26 cellular contexts compared by ENCODE assay signal in the genomic region with DNA sequence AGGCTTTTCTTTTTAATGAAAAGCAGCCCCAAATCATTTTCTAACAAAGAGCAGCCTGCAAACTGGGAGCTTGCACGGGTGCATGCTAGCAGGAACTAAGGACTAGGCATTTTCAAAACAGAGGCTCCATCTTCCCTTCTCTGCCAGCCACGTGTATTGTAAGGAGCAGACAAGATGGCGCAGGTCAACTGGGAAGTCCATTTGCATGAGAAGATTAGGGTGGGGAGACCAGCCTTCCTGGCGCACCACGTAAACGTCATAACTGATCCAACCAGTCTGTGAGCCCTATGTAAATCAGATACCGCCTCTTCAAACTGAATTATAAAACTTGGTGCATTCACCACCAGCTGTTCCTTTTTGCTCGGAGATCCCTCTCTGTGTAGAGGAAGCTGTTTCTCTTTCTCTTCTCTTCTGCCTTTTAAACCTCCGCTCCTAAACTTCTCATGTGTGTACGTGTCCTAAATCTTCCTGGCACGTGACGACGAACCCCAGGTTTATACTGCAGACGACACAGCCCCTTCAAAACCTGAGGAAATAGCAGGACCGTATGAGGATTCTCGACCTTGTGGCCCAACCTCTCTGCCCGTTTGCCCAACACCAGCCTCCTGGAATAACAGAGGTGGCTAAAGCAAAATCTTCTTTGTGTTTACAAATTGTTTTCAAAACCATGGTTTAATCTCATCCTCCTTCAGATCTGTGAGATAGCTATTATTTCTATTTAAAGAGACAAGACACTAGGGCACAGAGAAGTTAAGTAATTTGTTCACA. TPM values are rescaled to one million over a fixed set of nuclear protein-coding genes. Genes with fewer than 3 reads are reported as not detected.
DNase-seq lines count a peak whose midpoint lies in the region; ATAC-seq and TF ChIP-seq lines count a peak whose summit lies in the region.
"Had no signal": no experiment of that assay in that cellular context is flagged by ENCODE, and none has a peak within 500 bp of the region (broad histone marks: within the 10 kb centered on the region; RNA-seq: fewer than 3 reads in every experiment).

No MANE protein-coding gene starts in this region.

- H3K27ac ChIP-seq in naive thymus-derived CD4-positive, alpha-beta T cell (ENCODE audit: low read depth, low read length): no peak overlapping the region
- H3K27ac ChIP-seq: ascending aorta, right atrium auricular region, SJSA1 had no signal

- intact Hi-C loops in naive thymus-derived CD4-positive, alpha-beta T cell (cut with micrococcal nuclease): no loop called here

- no peaks in the 10 kb centered on the region for H3K36me3 Mint-ChIP-seq in WTC11
- H3K36me3 Mint-ChIP-seq in naive thymus-derived CD4-positive, alpha-beta T cell: no peaks in the 10 kb centered on the region
- H3K36me3 Mint-ChIP-seq: stimulated activated effector memory CD8-positive, alpha-beta T cell treated with anti-CD3 and anti-CD28 coated beads, Interleukin-12 subunit alpha, Interleukin-12 subunit beta, amount 100 ng/mL, for 72 hours had no signal

- H3K4me3 Mint-ChIP-seq in WTC11: no peak overlapping the region
- no peak overlapping the region for H3K4me3 Mint-ChIP-seq in naive thymus-derived CD4-positive, alpha-beta T cell
- H3K4me3 Mint-ChIP-seq: activated CD8-positive, alpha-beta T cell treated with anti-CD3 and anti-CD28 coated beads, Interleukin-2, amount 10 ng/mL, durations not matched to agents 7 days and 5 days; activated T-cell treated with anti-CD3 and anti-CD28 coated beads, Interleukin-2, amount 50 U/mL, for 4 hours; stimulated activated effector memory CD8-positive, alpha-beta T cell treated with anti-CD3 and anti-CD28 coated beads, Interleukin-12 subunit alpha, Interleukin-12 subunit beta, amount 100 ng/mL, for 72 hours had no signal

- CTCF ChIA-PET in WTC11 (lab: Charles Lee): interaction anchor here (1.1 kb wide), 1 partner anchor 25 kb away, joined by 4 read pairs; no protein-coding TSS in a partner anchor
- CTCF ChIA-PET in naive thymus-derived CD4-positive, alpha-beta T cell (lab: Charles Lee): no interaction called here

- H3K9me3 Mint-ChIP-seq in WTC11: no peaks in the 10 kb centered on the region
- no peaks in the 10 kb centered on the region for H3K9me3 Mint-ChIP-seq in naive thymus-derived CD4-positive, alpha-beta T cell
- H3K9me3 Mint-ChIP-seq: activated T-cell treated with anti-CD3 and anti-CD28 coated beads, Interleukin-2, amount 50 U/mL, for 4 hours; stimulated activated effector memory CD8-positive, alpha-beta T cell treated with anti-CD3 and anti-CD28 coated beads, Interleukin-12 subunit alpha, Interleukin-12 subunit beta, amount 100 ng/mL, for 72 hours had no signal

- no peaks in the 10 kb centered on the region for H3K36me3 ChIP-seq in neuron (ENCODE audit: insufficient read depth, low read length)
- no peaks in the 10 kb centered on the region for H3K36me3 ChIP-seq in naive thymus-derived CD4-positive, alpha-beta T cell (ENCODE audit: control insufficient read depth in 2 of 3, insufficient read depth in 3 of 3, low read length in 3 of 3)
- H3K36me3 ChIP-seq: ascending aorta, right atrium auricular region, SJSA1 had no signal

- H3K27ac Mint-ChIP-seq in WTC11: no peak overlapping the region
- H3K27ac Mint-ChIP-seq in naive thymus-derived CD4-positive, alpha-beta T cell: no peak overlapping the region
- H3K27ac Mint-ChIP-seq: activated CD8-positive, alpha-beta T cell treated with anti-CD3 and anti-CD28 coated beads, Interleukin-2, amount 10 ng/mL, durations not matched to agents 7 days and 5 days; stimulated activated effector memory CD8-positive, alpha-beta T cell treated with anti-CD3 and anti-CD28 coated beads, Interleukin-12 subunit alpha, Interleukin-12 subunit beta, amount 100 ng/mL, for 72 hours had no signal

- DNase-seq in DMS53 (lab: John Stamatoyannopoulos, UW) (peak; percentile 82), NCI-H146 (lab: John Stamatoyannopoulos, UW) (peak; percentile 95), WTC11 (ENCODE audit: low spot score) (no peak), HUDEP-2 (lab: John Stamatoyannopoulos, UW; ENCODE audit: unreplicated experiment in 76 of 76) (no peak)
- DNase-seq in naive thymus-derived CD4-positive, alpha-beta T cell: no peak
- DNase-seq: activated CD8-positive, alpha-beta T cell treated with anti-CD3 and anti-CD28 coated beads, Interleukin-2, amount 10 ng/mL, durations not matched to agents 7 days and 5 days; activated naive CD4-positive, alpha-beta T cell treated with anti-CD3 and anti-CD28 coated beads, Interleukin-2, amount 50 U/mL, for 16 hours; activated T-cell treated with anti-CD3 and anti-CD28 coated beads, Interleukin-2, amount 50 U/mL, for 4 hours; AML-193; cerebellar nuclear complex; COR-L47; effector CD8-positive, alpha-beta T cell; left ventricle myocardium superior; NCI-H1436 treated with DMSO at 0.1 percent for 48 hours; NCI-H446 treated with DMSO at 0.1 percent for 48 hours; nucleus accumbens; OCI-M1; T-helper 2 cell had no signal

- H3K4me1 Mint-ChIP-seq in WTC11: peaks cover 6% of the 10 kb centered on the region
- no peaks in the 10 kb centered on the region for H3K4me1 Mint-ChIP-seq in naive thymus-derived CD4-positive, alpha-beta T cell
- H3K4me1 Mint-ChIP-seq: stimulated activated effector memory CD8-positive, alpha-beta T cell treated with anti-CD3 and anti-CD28 coated beads, Interleukin-12 subunit alpha, Interleukin-12 subunit beta, amount 100 ng/mL, for 72 hours had no signal

- H3K4me3 ChIP-seq in neuron (ENCODE audit: low read length): no peak overlapping the region
- H3K4me3 ChIP-seq in naive thymus-derived CD4-positive, alpha-beta T cell (ENCODE audit: low read length): no peak overlapping the region
- H3K4me3 ChIP-seq: ascending aorta, right atrium auricular region, SJSA1 had no signal

- H3K27me3 Mint-ChIP-seq in WTC11 (ENCODE audit: low read depth): peaks cover 9% of the 10 kb centered on the region
- peaks cover 0 to 17% (median 7%) of the 10 kb centered on the region in 5 donors for H3K27me3 Mint-ChIP-seq in naive thymus-derived CD4-positive, alpha-beta T cell

- H3K4me1 ChIP-seq in neuron (ENCODE audit: insufficient read depth, low read length): no peaks in the 10 kb centered on the region
- H3K4me1 ChIP-seq in naive thymus-derived CD4-positive, alpha-beta T cell (ENCODE audit: control insufficient read depth in 2 of 2, insufficient read depth in 2 of 2, low read length in 2 of 2): no peaks in the 10 kb centered on the region
- H3K4me1 ChIP-seq: ascending aorta, right atrium auricular region, SJSA1 had no signal

- TF ChIP-seq CTCF in WTC11 (IDR thresholded peaks at IDR 0.05): no peak

- POLR2A ChIA-PET in WTC11 (lab: Charles Lee): no interaction called here
- POLR2A ChIA-PET in naive thymus-derived CD4-positive, alpha-beta T cell (lab: Charles Lee): no interaction called here

- ATAC-seq in WTC11: peak; percentile 47
- no peak for ATAC-seq in HG03175 (IDR thresholded peaks at IDR 0.05; ENCODE audit: unreplicated experiment)
- ATAC-seq in naive thymus-derived CD4-positive, alpha-beta T cell: no peak
- ATAC-seq in GM18873 (IDR thresholded peaks at IDR 0.05; ENCODE audit: low FRiP score, unreplicated experiment): no peak
- ATAC-seq: activated CD8-positive, alpha-beta T cell treated with anti-CD3 and anti-CD28 coated beads, Interleukin-2, amount 10 ng/mL, durations not matched to agents 7 days and 5 days; activated T-cell treated with anti-CD3 and anti-CD28 coated beads, Interleukin-2, amount 50 U/mL, for 4 hours; esophagus mucosa; left ventricle myocardium superior; stimulated activated effector memory CD8-positive, alpha-beta T cell treated with anti-CD3 and anti-CD28 coated beads, Interleukin-12 subunit alpha, Interleukin-12 subunit beta, amount 100 ng/mL, for 72 hours had no signal

- H3K9me3 ChIP-seq in neuron (ENCODE audit: low read length): no peaks in the 10 kb centered on the region
- H3K9me3 ChIP-seq in naive thymus-derived CD4-positive, alpha-beta T cell (ENCODE audit: control insufficient read depth in 2 of 3, low read length in 3 of 3): no peaks in the 10 kb centered on the region
- H3K9me3 ChIP-seq: ascending aorta, right atrium auricular region, SJSA1 had no signal

- peak overlapping the region; percentile 15 for H2AFZ ChIP-seq in neuron (ENCODE audit: low read depth, low read length)

- H3K27me3 ChIP-seq in neuron (ENCODE audit: insufficient read depth, low read length): peaks cover 4% of the 10 kb centered on the region
- H3K27me3 ChIP-seq in naive thymus-derived CD4-positive, alpha-beta T cell (ENCODE audit: control insufficient read depth in 2 of 2, insufficient read depth in 2 of 2, low read length in 2 of 2): no peaks in the 10 kb centered on the region
- H3K27me3 ChIP-seq: ascending aorta, right atrium auricular region, SJSA1 had no signal

TF ChIP-seq in WTC11, 78 proteins besides CTCF, POLR2A, EP300 and RAD21 (continues in another document):
- TF ChIP-seq, protein P1, sequence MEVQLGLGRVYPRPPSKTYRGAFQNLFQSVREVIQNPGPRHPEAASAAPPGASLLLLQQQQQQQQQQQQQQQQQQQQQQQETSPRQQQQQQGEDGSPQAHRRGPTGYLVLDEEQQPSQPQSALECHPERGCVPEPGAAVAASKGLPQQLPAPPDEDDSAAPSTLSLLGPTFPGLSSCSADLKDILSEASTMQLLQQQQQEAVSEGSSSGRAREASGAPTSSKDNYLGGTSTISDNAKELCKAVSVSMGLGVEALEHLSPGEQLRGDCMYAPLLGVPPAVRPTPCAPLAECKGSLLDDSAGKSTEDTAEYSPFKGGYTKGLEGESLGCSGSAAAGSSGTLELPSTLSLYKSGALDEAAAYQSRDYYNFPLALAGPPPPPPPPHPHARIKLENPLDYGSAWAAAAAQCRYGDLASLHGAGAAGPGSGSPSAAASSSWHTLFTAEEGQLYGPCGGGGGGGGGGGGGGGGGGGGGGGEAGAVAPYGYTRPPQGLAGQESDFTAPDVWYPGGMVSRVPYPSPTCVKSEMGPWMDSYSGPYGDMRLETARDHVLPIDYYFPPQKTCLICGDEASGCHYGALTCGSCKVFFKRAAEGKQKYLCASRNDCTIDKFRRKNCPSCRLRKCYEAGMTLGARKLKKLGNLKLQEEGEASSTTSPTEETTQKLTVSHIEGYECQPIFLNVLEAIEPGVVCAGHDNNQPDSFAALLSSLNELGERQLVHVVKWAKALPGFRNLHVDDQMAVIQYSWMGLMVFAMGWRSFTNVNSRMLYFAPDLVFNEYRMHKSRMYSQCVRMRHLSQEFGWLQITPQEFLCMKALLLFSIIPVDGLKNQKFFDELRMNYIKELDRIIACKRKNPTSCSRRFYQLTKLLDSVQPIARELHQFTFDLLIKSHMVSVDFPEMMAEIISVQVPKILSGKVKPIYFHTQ (CRISPR knock-in tag; IDR thresholded peaks at IDR 0.05): no peak

RNA-seq across cellular contexts. Expression of a gene that starts 26.4 kb away (rescaled TPM):
- 0.04 to 0.05 TPM in 2 of 3 replicates, not detected in the other for total RNA-seq in WTC11 (2021)
- 1 to 10 TPM; 2.6 to 4.4 (median 3.0) TPM for total RNA-seq in naive thymus-derived CD4-positive, alpha-beta T cell
- 1 to 10 TPM; 2.0 to 2.9 TPM for polyA plus RNA-seq in naive thymus-derived CD4-positive, alpha-beta T cell

RNA-seq across cellular contexts. Expression of a gene that starts 38.2 kb away (rescaled TPM):
- 28.7 to 31.6 TPM (median 29.1 TPM) in 3 replicates for total RNA-seq in WTC11 (2021)
- total RNA-seq in naive thymus-derived CD4-positive, alpha-beta T cell: 10 to 100 TPM; 34.4 to 63.9 (median 50.9) TPM
- 10 to 100 TPM; 49.4 to 51.8 TPM for polyA plus RNA-seq in naive thymus-derived CD4-positive, alpha-beta T cell

Comparison
In these comparisons a context has a peak if more than half of its experiments do, and no peak if none do; other contexts are left out.
1. DNase-seq: peak in DMS53 (single experiment) and NCI-H146 (single experiment); none in WTC11 (single experiment), HUDEP-2 (0 of 76) and naive thymus-derived CD4-positive, alpha-beta T cell (0 of 9).